ENCODE assay signal across 26 cellular contexts in the genomic region with DNA sequence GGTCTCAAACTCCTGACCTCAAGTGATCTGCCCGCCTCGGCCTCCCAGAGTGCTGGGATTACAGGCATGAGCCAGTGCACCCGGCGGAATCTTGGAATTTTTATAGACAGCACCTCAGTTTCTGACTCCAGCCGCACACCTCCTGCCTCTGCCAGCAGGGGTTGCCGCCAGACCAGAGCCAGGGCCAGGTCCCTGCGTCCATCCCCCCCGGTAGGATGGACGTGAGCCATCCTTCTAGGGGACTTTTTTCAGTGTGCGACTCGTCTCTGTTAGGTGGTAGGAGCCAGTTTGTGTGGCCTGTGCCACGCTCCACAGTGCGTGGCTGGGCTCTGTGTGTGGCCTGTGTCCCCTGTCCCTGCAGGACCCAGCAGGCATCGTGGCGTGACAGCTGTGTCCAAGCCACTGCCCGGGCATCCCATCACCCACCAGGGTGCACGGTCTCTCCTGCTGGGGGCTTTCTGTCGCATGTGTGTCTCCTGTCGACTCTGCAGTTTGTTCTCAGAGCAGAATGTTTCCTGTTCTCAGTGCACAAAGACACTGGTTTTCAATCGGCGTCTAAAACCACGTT.
"Had no signal": no experiment of that assay in that cellular context is flagged by ENCODE, and none has a peak within 500 bp of the region (broad histone marks: within the 10 kb centered on the region; RNA-seq: fewer than 3 reads in every experiment).

No MANE protein-coding gene starts in this region.

- H3K9me3 ChIP-seq: breast epithelium, colonic mucosa, lower lobe of right lung, neutrophil, spleen, suprapubic skin had no signal

- H3K27ac ChIP-seq: colonic mucosa, lower lobe of right lung, neutrophil, suprapubic skin had no signal

- H3K4me1 Mint-ChIP-seq: activated B cell treated with CpG ODN at 0.5 μM for 24 hours; activated T-helper 17 cell treated with anti-CD3 and anti-CD28 coated beads, Interleukin-2, amount 50 U/mL, for 72 hours; naive thymus-derived CD8-positive, alpha-beta T cell; T-helper 17 cell had no signal

- H3K4me3 ChIP-seq: breast epithelium, colonic mucosa, lower lobe of right lung, spleen, suprapubic skin, tibial nerve had no signal

- H3K27me3 Mint-ChIP-seq: activated B cell treated with CpG ODN at 0.5 μM for 24 hours; activated CD8-positive, alpha-beta T cell treated with anti-CD3 and anti-CD28 coated beads for 36 hours; activated T-helper 17 cell treated with anti-CD3 and anti-CD28 coated beads, Interleukin-2, amount 50 U/mL, for 72 hours; naive thymus-derived CD8-positive, alpha-beta T cell; T-helper 17 cell had no signal

- H3K4me1 ChIP-seq: colonic mucosa had no signal

- ATAC-seq: activated CD8-positive, alpha-beta T cell treated with anti-CD3 and anti-CD28 coated beads for 36 hours; activated T-cell treated with anti-CD3 and anti-CD28 coated beads, Interleukin-2, amount 50 U/mL, for 4 hours; activated T-helper 17 cell treated with anti-CD3 and anti-CD28 coated beads, Interleukin-2, amount 50 U/mL, for 72 hours; left lobe of liver; lower lobe of right lung; naive thymus-derived CD8-positive, alpha-beta T cell; T-helper 17 cell had no signal

- H3K36me3 ChIP-seq: breast epithelium had no signal

- H3K9me3 Mint-ChIP-seq: activated B cell treated with CpG ODN at 0.5 μM for 24 hours; activated CD8-positive, alpha-beta T cell treated with anti-CD3 and anti-CD28 coated beads for 36 hours; activated T-cell treated with anti-CD3 and anti-CD28 coated beads, Interleukin-2, amount 50 U/mL, for 4 hours; activated T-helper 17 cell treated with anti-CD3 and anti-CD28 coated beads, Interleukin-2, amount 50 U/mL, for 72 hours; naive thymus-derived CD8-positive, alpha-beta T cell had no signal

- H3K27me3 ChIP-seq: breast epithelium, colonic mucosa, neutrophil, spleen, suprapubic skin, tibial nerve had no signal

- H3K4me3 Mint-ChIP-seq: activated B cell treated with CpG ODN at 0.5 μM for 24 hours; activated CD8-positive, alpha-beta T cell treated with anti-CD3 and anti-CD28 coated beads for 36 hours; activated T-cell treated with anti-CD3 and anti-CD28 coated beads, Interleukin-2, amount 50 U/mL, for 4 hours; activated T-helper 17 cell treated with anti-CD3 and anti-CD28 coated beads, Interleukin-2, amount 50 U/mL, for 72 hours; T-helper 17 cell had no signal

- H3K27ac Mint-ChIP-seq: activated B cell treated with CpG ODN at 0.5 μM for 24 hours; activated CD8-positive, alpha-beta T cell treated with anti-CD3 and anti-CD28 coated beads for 36 hours; activated T-helper 17 cell treated with anti-CD3 and anti-CD28 coated beads, Interleukin-2, amount 50 U/mL, for 72 hours had no signal

- DNase-seq: activated B cell treated with CpG ODN at 0.5 μM for 24 hours; activated CD4-positive, alpha-beta T cell treated with anti-CD3 and anti-CD28 coated beads, Interleukin-2, amount 50 U/mL, for 1 hour; activated CD8-positive, alpha-beta T cell treated with anti-CD3 and anti-CD28 coated beads for 36 hours; activated gamma-delta T cell treated with Interleukin-2 at 50 U/mL for 16 hours; activated naive CD4-positive, alpha-beta T cell treated with anti-CD3 and anti-CD28 coated beads, Interleukin-2, amount 50 U/mL, for 16 hours; activated T-cell treated with anti-CD3 and anti-CD28 coated beads, Interleukin-2, amount 50 U/mL, for 4 hours; amygdala; central memory CD4-positive, alpha-beta T cell; colonic mucosa; effector CD8-positive, alpha-beta T cell; erythroblast; head of caudate nucleus; hypothalamus; kidney glomerular epithelial cell; lower lobe of right lung; mesenchymal stem cell; naive thymus-derived CD8-positive, alpha-beta T cell; spleen; stimulated activated naive CD4-positive, alpha-beta T cell; T-helper 17 cell had no signal
